In genomic region chr20:33732166-33732970, GRCh38 we compare ENCODE assay signal across 8 cellular contexts. TPM values are rescaled to one million over a fixed set of nuclear protein-coding genes. Genes with fewer than 3 reads are reported as not detected.
A peak's percentile ranks its signal among the peaks of the same experiment; 100 is the strongest.
DNase-seq lines count a peak whose midpoint lies in the region; ATAC-seq and TF ChIP-seq lines count a peak whose summit lies in the region.

No MANE protein-coding gene starts in this region.

- H3K4me3 Mint-ChIP-seq in mesothelial cell of epicardium = peak overlapping the region; percentile 68

- no peak for TF ChIP-seq CTCF in mesothelial cell of epicardium (IDR thresholded peaks at IDR 0.05; ENCODE audit: unreplicated experiment)

- peak; percentile 80 for DNase-seq in NK-92 treated with Interleukin-12 subunit alpha and Interleukin-12 subunit beta, amount 100 ng/mL, for 24 hours (lab: John Stamatoyannopoulos, UW)
- DNase-seq in NK-92 (lab: John Stamatoyannopoulos, UW; ENCODE audit: unreplicated experiment) = no peak
- peak; percentile 96 for DNase-seq in NCI-H2171 treated with DMSO at 0.1 percent for 48 hours (lab: John Stamatoyannopoulos, UW)
- DNase-seq in activated CD4-positive, alpha-beta T cell treated with anti-CD3 and anti-CD28 coated beads, Interleukin-2, amount 50 U/mL, for 24 hours (ENCODE audit: low read depth in 1 of 2, low spot score in 1 of 2) = peak; percentile 67 to 68
- DNase-seq in effector CD4-positive, alpha-beta T cell = peak; percentile 74
- DNase-seq in mesothelial cell of epicardium (ENCODE audit: low spot score in 2 of 2, unreplicated experiment in 2 of 2) = peak in 1 of 2 experiments; percentile 90
- peak; percentile 83 for DNase-seq in stimulated activated CD8-positive, alpha-beta memory T cell treated with anti-CD3 and anti-CD28 coated beads, Interleukin-4, amount 100 ng/mL, for 48 hours

- H3K36me3 Mint-ChIP-seq in mesothelial cell of epicardium = peaks cover 14% of the 10 kb centered on the region

- no peaks in the 10 kb centered on the region for H3K27me3 Mint-ChIP-seq in mesothelial cell of epicardium (ENCODE audit: low read depth)

- ATAC-seq in HG02943 (IDR thresholded peaks at IDR 0.05; ENCODE audit: low read depth, unreplicated experiment) = peak; percentile 58

- H3K27ac Mint-ChIP-seq in mesothelial cell of epicardium = peak overlapping the region; percentile 92

- peaks cover 41% of the 10 kb centered on the region for H3K4me1 Mint-ChIP-seq in mesothelial cell of epicardium

- H3K9me3 Mint-ChIP-seq in mesothelial cell of epicardium = peaks cover 15% of the 10 kb centered on the region

RNA-seq across cellular contexts. Expression of gene ZNF341, which starts 0.6 kb away (rescaled TPM):
- total RNA-seq in mesothelial cell of epicardium = 5.3 to 5.4 TPM (median 5.4 TPM) in 3 replicates

RNA-seq across cellular contexts. Expression of gene PXMP4, which starts 12.3 kb away (rescaled TPM):
- total RNA-seq in mesothelial cell of epicardium = 7.0 to 7.5 TPM (median 7.4 TPM) in 3 replicates

RNA-seq across cellular contexts. Expression of gene E2F1, which starts 46.2 kb away (rescaled TPM):
- total RNA-seq in mesothelial cell of epicardium = 16.7 to 18.1 TPM (median 16.9 TPM) in 3 replicates

RNA-seq across cellular contexts. Expression of gene NECAB3, which starts 58.1 kb away (rescaled TPM):
- 58.4 to 60.1 TPM (median 58.6 TPM) in 3 replicates for total RNA-seq in mesothelial cell of epicardium
